ENCODE assay signal across 39 cellular contexts in genomic region chr1:22379566-22379965, GRCh38.
"Had no signal": no experiment of that assay in that cellular context is flagged by ENCODE, and none has a peak within 500 bp of the region (broad histone marks: within the 10 kb centered on the region; RNA-seq: fewer than 3 reads in every experiment).

No MANE protein-coding gene starts in this region.

- H3K27ac Mint-ChIP-seq: activated CD4-positive, alpha-beta memory T cell treated with anti-CD3 and anti-CD28 coated beads for 36 hours; activated naive CD4-positive, alpha-beta T cell treated with anti-CD3 and anti-CD28 coated beads for 36 hours; activated naive CD8-positive, alpha-beta T cell treated with anti-CD3 and anti-CD28 coated beads for 36 hours; activated T-helper 1 cell treated with anti-CD3 and anti-CD28 coated beads, Interleukin-12 subunit alpha, Interleukin-12 subunit beta, Interleukin-2, Interleukin-4 antibody, amounts not matched to agents 30 ng/mL and 10 ng/mL and 1 ng/mL, durations not matched to agents 14 hours and 24 hours and 36 hours; naive B cell; nephron progenitor cell; stimulated activated memory B cell treated with anti-CD40 and anti-IgM and Interleukin-4, amounts not matched to agents 10 μg/mL and 1 μg/mL and 100 μg/mL, for 72 hours had no signal

- H3K36me3 Mint-ChIP-seq: activated CD4-positive, alpha-beta memory T cell treated with anti-CD3 and anti-CD28 coated beads for 36 hours; activated naive CD8-positive, alpha-beta T cell treated with anti-CD3 and anti-CD28 coated beads for 36 hours; naive B cell; stimulated activated memory B cell treated with anti-CD40 and anti-IgM and Interleukin-4, amounts not matched to agents 10 μg/mL and 1 μg/mL and 100 μg/mL, for 72 hours had no signal

- FAIRE-seq: endometrium, keratinocyte, pancreas had no signal

- ATAC-seq: activated CD4-positive, CD25-positive, alpha-beta regulatory T cell treated with anti-CD3 and anti-CD28 coated beads, Interleukin-2, amount 50 U/mL, for 24 hours; body of pancreas; left cardiac atrium; left ventricle myocardium superior; pancreas; stimulated activated memory B cell treated with anti-CD40 and anti-IgM and Interleukin-4, amounts not matched to agents 10 μg/mL and 1 μg/mL and 100 μg/mL, for 72 hours; upper lobe of right lung had no signal

- H3K36me3 ChIP-seq: adrenal gland, cardiac muscle cell, colonic mucosa, esophagus squamous epithelium, gastroesophageal sphincter, pancreas, prostate gland, stomach, suprapubic skin, tibial artery, upper lobe of right lung, WERI-Rb-1 had no signal

- H3K27me3 ChIP-seq: adrenal gland, body of pancreas, colonic mucosa, pancreas had no signal

- H3K4me3 ChIP-seq: adrenal gland, body of pancreas, cardiac muscle cell, colonic mucosa, esophagus squamous epithelium, gastroesophageal sphincter, pancreas, prostate gland, smooth muscle cell, stomach, suprapubic skin, tibial artery, upper lobe of right lung had no signal

- H3K9me3 Mint-ChIP-seq: activated CD4-positive, alpha-beta memory T cell treated with anti-CD3 and anti-CD28 coated beads for 36 hours; activated naive CD4-positive, alpha-beta T cell treated with anti-CD3 and anti-CD28 coated beads for 36 hours; activated naive CD8-positive, alpha-beta T cell treated with anti-CD3 and anti-CD28 coated beads for 36 hours; activated T-helper 1 cell treated with anti-CD3 and anti-CD28 coated beads, Interleukin-12 subunit alpha, Interleukin-12 subunit beta, Interleukin-2, Interleukin-4 antibody, amounts not matched to agents 30 ng/mL and 10 ng/mL and 1 ng/mL, durations not matched to agents 14 hours and 24 hours and 36 hours; nephron progenitor cell; stimulated activated memory B cell treated with anti-CD40 and anti-IgM and Interleukin-4, amounts not matched to agents 10 μg/mL and 1 μg/mL and 100 μg/mL, for 72 hours had no signal

- H3K4me3 Mint-ChIP-seq: activated CD4-positive, alpha-beta memory T cell treated with anti-CD3 and anti-CD28 coated beads for 36 hours; activated naive CD4-positive, alpha-beta T cell treated with anti-CD3 and anti-CD28 coated beads for 36 hours; activated naive CD8-positive, alpha-beta T cell treated with anti-CD3 and anti-CD28 coated beads for 36 hours; activated T-helper 1 cell treated with anti-CD3 and anti-CD28 coated beads, Interleukin-12 subunit alpha, Interleukin-12 subunit beta, Interleukin-2, Interleukin-4 antibody, amounts not matched to agents 30 ng/mL and 10 ng/mL and 1 ng/mL, durations not matched to agents 14 hours and 24 hours and 36 hours; nephron progenitor cell; stimulated activated memory B cell treated with anti-CD40 and anti-IgM and Interleukin-4, amounts not matched to agents 10 μg/mL and 1 μg/mL and 100 μg/mL, for 72 hours had no signal

- DNase-seq: activated CD4-positive, alpha-beta memory T cell treated with anti-CD3 and anti-CD28 coated beads for 36 hours; activated CD4-positive, alpha-beta T cell treated with anti-CD3 and anti-CD28 coated beads for 48 hours; activated CD8-positive, alpha-beta memory T cell treated with anti-CD3 and anti-CD28 coated beads, Interleukin-2, amount 50 U/mL, for 4 hours; activated effector memory CD4-positive, alpha-beta T cell treated with anti-CD3 and anti-CD28 coated beads, Interleukin-2, amount 50 U/mL, for 16 hours; activated naive CD4-positive, alpha-beta T cell treated with anti-CD3 and anti-CD28 coated beads for 36 hours; activated naive CD8-positive, alpha-beta T cell treated with anti-CD3 and anti-CD28 coated beads for 36 hours; activated T-cell treated with anti-CD3 and anti-CD28 coated beads, Interleukin-2, amount 50 U/mL, for 1 hour; aorta; body of pancreas; cerebellar nuclear complex; colonic mucosa; effector CD8-positive, alpha-beta T cell; esophagus squamous epithelium; hippocampal formation; left cardiac atrium; left ventricle myocardium superior; naive B cell; nephron progenitor cell; nucleus accumbens; pancreas; stimulated activated CD4-positive, alpha-beta T cell treated with anti-CD3 and anti-CD28 coated beads, Interleukin-1b, Interleukin-23, amount 100 ng/mL, for 48 hours; stimulated activated CD4-positive, alpha-beta T cell treated with anti-CD3 and anti-CD28 coated beads, Interleukin-4, amount 100 ng/mL, for 4 hours; stimulated activated CD8-positive, alpha-beta memory T cell treated with anti-CD3 and anti-CD28 coated beads, Interleukin-4, amount 100 ng/mL, for 48 hours; stomach; T1000; tibial artery; upper lobe of right lung; WERI-Rb-1 had no signal

- H3K4me1 Mint-ChIP-seq: activated naive CD8-positive, alpha-beta T cell treated with anti-CD3 and anti-CD28 coated beads for 36 hours; naive B cell; stimulated activated memory B cell treated with anti-CD40 and anti-IgM and Interleukin-4, amounts not matched to agents 10 μg/mL and 1 μg/mL and 100 μg/mL, for 72 hours had no signal
